ENCODE assay signal across 1 cellular context in the genomic region with DNA sequence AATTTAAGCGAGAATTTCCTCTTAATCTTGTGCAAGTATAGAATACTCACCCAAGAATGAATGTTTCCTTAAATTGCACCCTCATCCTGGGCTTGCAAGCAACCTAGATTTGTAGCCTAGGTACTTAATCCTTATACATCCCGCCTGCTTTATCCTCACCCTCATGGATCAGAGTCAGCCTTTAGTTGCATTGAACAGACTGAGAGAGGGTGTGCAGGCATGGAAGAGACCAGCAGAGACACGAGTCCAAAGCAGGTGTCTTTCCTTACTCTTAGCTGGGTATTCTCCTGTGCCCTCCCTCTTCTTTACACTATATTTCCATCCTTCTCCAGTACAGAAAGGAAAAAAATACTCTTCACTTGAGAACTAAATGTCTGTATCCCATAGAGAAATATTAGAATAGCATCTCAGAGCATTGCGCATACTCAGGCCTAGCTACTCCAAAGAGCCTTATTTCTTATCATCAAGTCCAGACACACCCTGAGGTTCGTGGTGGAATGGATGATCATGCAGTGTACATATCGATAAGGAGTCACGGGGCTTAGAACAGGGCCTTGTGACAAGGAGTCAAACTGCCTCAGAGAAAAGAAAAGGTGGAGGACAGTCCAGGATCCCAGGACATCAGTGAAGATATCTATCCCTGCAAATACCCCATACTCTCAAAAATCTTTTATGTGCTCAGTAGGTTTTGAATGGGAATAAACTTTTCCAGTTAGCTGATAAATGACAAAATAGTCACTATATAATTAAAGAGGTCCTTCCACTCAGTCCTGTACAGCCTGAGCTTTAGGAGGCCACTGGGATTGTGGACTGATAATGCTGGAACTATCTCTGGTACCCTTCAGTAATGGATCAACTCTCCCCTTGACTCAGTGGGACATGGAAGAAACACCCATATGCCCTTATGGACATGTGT.
TF ChIP-seq lines count a peak whose summit lies in the region.

No MANE protein-coding gene starts in this region.

TF ChIP-seq in K562, 482 proteins besides CTCF, POLR2A, EP300 and RAD21 (continued from another document):
- TF ChIP-seq, protein P1, sequence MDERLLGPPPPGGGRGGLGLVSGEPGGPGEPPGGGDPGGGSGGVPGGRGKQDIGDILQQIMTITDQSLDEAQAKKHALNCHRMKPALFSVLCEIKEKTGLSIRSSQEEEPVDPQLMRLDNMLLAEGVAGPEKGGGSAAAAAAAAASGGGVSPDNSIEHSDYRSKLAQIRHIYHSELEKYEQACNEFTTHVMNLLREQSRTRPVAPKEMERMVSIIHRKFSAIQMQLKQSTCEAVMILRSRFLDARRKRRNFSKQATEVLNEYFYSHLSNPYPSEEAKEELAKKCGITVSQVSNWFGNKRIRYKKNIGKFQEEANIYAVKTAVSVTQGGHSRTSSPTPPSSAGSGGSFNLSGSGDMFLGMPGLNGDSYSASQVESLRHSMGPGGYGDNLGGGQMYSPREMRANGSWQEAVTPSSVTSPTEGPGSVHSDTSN (CRISPR knock-in tag; IDR thresholded peaks at IDR 0.05; ENCODE audit: low read depth), result no peak
- TF ChIP-seq, protein P1 (tag; conservative IDR thresholded peaks at IDR 0.05; ENCODE audit: low read depth), result peak; percentile 72
- TF ChIP-seq FOS (IDR thresholded peaks at IDR 0.05; ENCODE audit: extremely low read depth, insufficient read length) (peak; percentile 30), ZC3H8 (IDR thresholded peaks at IDR 0.05) (no peak), ATF1 (CRISPR knock-in tag; IDR thresholded peaks at IDR 0.05) (no peak), ATF1 (tag; IDR thresholded peaks at IDR 0.05) (peak; percentile 76), BRCA1 (IDR thresholded peaks at IDR 0.05) (no peak), BRCA1 (CRISPR knock-in tag; IDR thresholded peaks at IDR 0.05) (no peak), ZC3H11A (IDR thresholded peaks at IDR 0.05; ENCODE audit: low read depth, low read length) (no peak)
